1 cellular context compared by ENCODE assay signal in genomic region chr10:132541601-132542011, GRCh38.
TF ChIP-seq lines count a peak whose summit lies in the region.

No MANE protein-coding gene starts in this region.

TF ChIP-seq in HEK293, 187 proteins besides CTCF, POLR2A, EP300 and RAD21 (continued from another document):
- TF ChIP-seq PRDM10 (tag by site-specific recombination; IDR thresholded peaks at IDR 0.05) (peak; percentile 59; the same call in 1 of the 2 replicates), PRDM1 (tag by site-specific recombination; IDR thresholded peaks at IDR 0.05) (no peak), BCL6B (tag by site-specific recombination; IDR thresholded peaks at IDR 0.05) (no peak), SETDB1 (IDR thresholded peaks at IDR 0.05; ENCODE audit: insufficient read length, low read length) (no peak), ZSCAN18 (tag by site-specific recombination; IDR thresholded peaks at IDR 0.05) (no peak), IKZF3 (tag by site-specific recombination; IDR thresholded peaks at IDR 0.05) (0 out of 2 replicates have a peak, but pooled peaks have one; percentile 26), GFI1B (tag by site-specific recombination; IDR thresholded peaks at IDR 0.05) (no peak), ZBTB17 (tag by site-specific recombination; IDR thresholded peaks at IDR 0.05) (0 out of 2 replicates have a peak, but pooled peaks have one; percentile 49), ZNF449 (tag by site-specific recombination; IDR thresholded peaks at IDR 0.05) (peak; percentile 59; the same call in 1 of the 2 replicates), ZNF433 (tag by site-specific recombination; IDR thresholded peaks at IDR 0.05; ENCODE audit: low read depth) (no peak), ZNF521 (tag by site-specific recombination; IDR thresholded peaks at IDR 0.05) (no peak), ZNF214 (tag by site-specific recombination; IDR thresholded peaks at IDR 0.05; ENCODE audit: borderline replicate concordance) (no peak), ZNF776 (tag by site-specific recombination; IDR thresholded peaks at IDR 0.05; ENCODE audit: borderline replicate concordance) (no peak), ZNF558 (tag by site-specific recombination; IDR thresholded peaks at IDR 0.05) (0 out of 2 replicates have a peak, but pooled peaks have one; percentile 28), BCL11B (tag by site-specific recombination; IDR thresholded peaks at IDR 0.05; ENCODE audit: low read depth) (no peak), KLF8 (tag by site-specific recombination; IDR thresholded peaks at IDR 0.05) (no peak), ZNF629 (tag by site-specific recombination; IDR thresholded peaks at IDR 0.05) (peak; percentile 68), HOXC10 (CRISPR knock-in tag; IDR thresholded peaks at IDR 0.05) (no peak), ZNF366 (tag by site-specific recombination; conservative IDR thresholded peaks at IDR 0.05) (peak; percentile 48; the same call in 1 of the 2 replicates), ZNF248 (tag by site-specific recombination; IDR thresholded peaks at IDR 0.05) (no peak)
